ENCODE assay signal across 30 cellular contexts in the genomic region with DNA sequence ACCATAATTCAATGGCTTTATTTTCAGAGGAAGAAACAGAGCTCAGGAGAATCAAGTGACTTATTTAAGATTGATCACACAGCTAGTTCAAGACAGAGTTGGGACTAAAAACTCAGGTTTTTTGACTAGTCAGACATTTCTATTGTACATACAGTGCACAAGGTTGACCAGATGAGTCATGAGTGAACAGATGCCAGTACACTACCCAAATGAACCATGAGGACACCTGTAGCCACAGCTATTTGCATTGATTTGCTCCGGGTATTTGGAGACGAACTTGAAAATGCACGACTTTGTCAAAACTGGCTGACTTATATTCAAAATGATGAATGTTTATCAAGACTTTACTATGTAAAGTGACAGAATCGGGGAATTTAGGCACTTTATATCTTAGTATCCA.
"Had no signal": no experiment of that assay in that cellular context is flagged by ENCODE, and none has a peak within 500 bp of the region (broad histone marks: within the 10 kb centered on the region; RNA-seq: fewer than 3 reads in every experiment).

No MANE protein-coding gene starts in this region.

- H3K4me3 ChIP-seq: gastrocnemius medialis, lung, mucosa of descending colon, pancreas, right lobe of liver, suprapubic skin, transverse colon, upper lobe of right lung, vagina had no signal

- H3K27ac Mint-ChIP-seq: dendritic cell treated with granulocyte-macrophage colony-stimulating factor and Interleukin-4, amounts not matched to agents 40 ng/mL and 50 ng/mL, for 4 days; endodermal cell; memory B cell; mesothelial cell of epicardium; naive B cell; natural killer cell treated with Interleukin-12 subunit alpha and Interleukin-12 subunit beta and Interleukin-15 and Interleukin-18, amount 100 ng/mL, for 72 hours; progenitor cell of endocrine pancreas; stimulated activated naive B cell treated with anti-CD40 and anti-IgM and Interleukin-4, amounts not matched to agents 10 μg/mL and 1 μg/mL and 100 μg/mL, for 72 hours; stimulated activated naive CD8-positive, alpha-beta T cell treated with anti-CD3 and anti-CD28 coated beads, Interleukin-15, Interleukin-2, amounts not matched to agents 100 ng/mL and 50 ng/mL, for 24 hours had no signal

- H3K4me3 Mint-ChIP-seq: dendritic cell treated with granulocyte-macrophage colony-stimulating factor and Interleukin-4, amounts not matched to agents 40 ng/mL and 50 ng/mL, for 4 days; endodermal cell; memory B cell; mesothelial cell of epicardium; naive B cell; natural killer cell treated with Interleukin-12 subunit alpha and Interleukin-12 subunit beta and Interleukin-15 and Interleukin-18, amount 100 ng/mL, for 72 hours; neural crest cell; stimulated activated naive B cell treated with anti-CD40 and anti-IgM and Interleukin-4, amounts not matched to agents 10 μg/mL and 1 μg/mL and 100 μg/mL, for 72 hours; stimulated activated naive CD8-positive, alpha-beta T cell treated with anti-CD3 and anti-CD28 coated beads, Interleukin-15, Interleukin-2, amounts not matched to agents 100 ng/mL and 50 ng/mL, for 24 hours had no signal

- DNase-seq: effector CD8-positive, alpha-beta T cell; endodermal cell; foreskin fibroblast; gastrocnemius medialis; head of caudate nucleus; kidney; mucosa of descending colon; naive B cell; pancreas; right lobe of liver; small intestine; stimulated activated CD4-positive, alpha-beta T cell treated with anti-CD3 and anti-CD28 coated beads, Interleukin-15, amount 100 ng/mL, for 24 hours; stimulated activated CD4-positive, alpha-beta T cell treated with anti-CD3 and anti-CD28 coated beads, Interleukin-2, amount 100 ng/mL, for 48 hours; stimulated activated naive B cell treated with anti-CD40 and anti-IgM and Interleukin-4, amounts not matched to agents 10 μg/mL and 1 μg/mL and 100 μg/mL, for 72 hours; transverse colon; upper lobe of right lung had no signal

- H3K9me3 Mint-ChIP-seq: endodermal cell; memory B cell; mesothelial cell of epicardium; natural killer cell treated with Interleukin-12 subunit alpha and Interleukin-12 subunit beta and Interleukin-15 and Interleukin-18, amount 100 ng/mL, for 72 hours; neural crest cell; stimulated activated naive B cell treated with anti-CD40 and anti-IgM and Interleukin-4, amounts not matched to agents 10 μg/mL and 1 μg/mL and 100 μg/mL, for 72 hours; stimulated activated naive CD8-positive, alpha-beta T cell treated with anti-CD3 and anti-CD28 coated beads, Interleukin-15, Interleukin-2, amounts not matched to agents 100 ng/mL and 50 ng/mL, for 24 hours had no signal

- FAIRE-seq: kidney, pancreas, small intestine had no signal

- ATAC-seq: esophagus mucosa; gastrocnemius medialis; left lobe of liver; mucosa of descending colon; natural killer cell treated with Interleukin-12 subunit alpha and Interleukin-12 subunit beta and Interleukin-15 and Interleukin-18, amount 100 ng/mL, for 72 hours; pancreas; right lobe of liver; stimulated activated naive B cell treated with anti-CD40 and anti-IgM and Interleukin-4, amounts not matched to agents 10 μg/mL and 1 μg/mL and 100 μg/mL, for 72 hours; upper lobe of right lung had no signal

- H3K36me3 Mint-ChIP-seq: memory B cell; mesothelial cell of epicardium; naive B cell; natural killer cell treated with Interleukin-12 subunit alpha and Interleukin-12 subunit beta and Interleukin-15 and Interleukin-18, amount 100 ng/mL, for 72 hours; stimulated activated naive B cell treated with anti-CD40 and anti-IgM and Interleukin-4, amounts not matched to agents 10 μg/mL and 1 μg/mL and 100 μg/mL, for 72 hours had no signal

- H3K36me3 ChIP-seq: gastrocnemius medialis, neutrophil, pancreas, right lobe of liver, suprapubic skin, transverse colon, upper lobe of right lung, vagina had no signal

- H3K27me3 Mint-ChIP-seq: dendritic cell treated with granulocyte-macrophage colony-stimulating factor and Interleukin-4, amounts not matched to agents 40 ng/mL and 50 ng/mL, for 4 days; memory B cell; naive B cell; natural killer cell treated with Interleukin-12 subunit alpha and Interleukin-12 subunit beta and Interleukin-15 and Interleukin-18, amount 100 ng/mL, for 72 hours had no signal

- H3K4me1 Mint-ChIP-seq: endodermal cell; memory B cell; naive B cell; neural crest cell; stimulated activated naive B cell treated with anti-CD40 and anti-IgM and Interleukin-4, amounts not matched to agents 10 μg/mL and 1 μg/mL and 100 μg/mL, for 72 hours had no signal

- H3K9me3 ChIP-seq: gastrocnemius medialis, mucosa of descending colon, neutrophil, pancreas, right lobe of liver, suprapubic skin, transverse colon, upper lobe of right lung, vagina had no signal

- H3K27ac ChIP-seq: epithelial cell of prostate, gastrocnemius medialis, neutrophil, pancreas, right lobe of liver, suprapubic skin, transverse colon, upper lobe of right lung, vagina had no signal

- H3K27me3 ChIP-seq: gastrocnemius medialis, neutrophil, pancreas, right lobe of liver, suprapubic skin, transverse colon, upper lobe of right lung, vagina had no signal

- H3K4me1 ChIP-seq: gastrocnemius medialis, pancreas, right lobe of liver, suprapubic skin, transverse colon, upper lobe of right lung, vagina had no signal
